ENCODE assay signal across 9 cellular contexts in the genomic region with DNA sequence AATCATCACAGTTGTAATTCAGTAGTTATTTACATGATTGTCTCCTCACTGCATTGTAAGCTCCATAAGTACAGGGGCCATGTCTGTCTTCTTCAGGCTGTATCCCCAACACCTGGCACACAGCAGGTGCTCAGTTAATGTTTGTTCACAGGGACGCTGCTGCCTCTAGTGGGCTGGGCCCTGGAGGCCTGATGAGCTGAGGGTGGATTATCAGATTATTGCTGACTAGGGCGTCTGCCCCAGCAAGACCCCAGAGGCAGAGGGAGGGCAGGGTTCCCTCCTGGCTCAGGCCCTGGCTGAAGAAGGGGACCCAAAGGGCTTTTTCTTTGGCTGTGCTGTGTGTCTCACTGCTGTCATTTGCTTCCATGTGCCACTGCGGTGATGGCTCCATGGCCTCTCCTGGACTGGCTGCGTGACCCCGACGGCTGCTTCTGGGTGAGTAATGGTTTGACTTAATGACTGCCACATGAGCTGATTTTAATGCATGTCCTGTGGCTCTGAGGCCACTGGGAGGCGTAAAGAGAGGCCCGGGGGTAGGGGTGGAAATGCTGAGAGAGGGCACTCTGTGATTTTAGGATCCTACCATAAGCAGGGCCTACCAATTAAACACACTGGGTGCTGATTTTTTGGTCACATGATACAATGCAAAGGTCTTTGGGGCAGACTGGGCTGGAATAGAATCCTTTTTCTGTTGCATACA. TPM values are rescaled to one million over a fixed set of nuclear protein-coding genes. Genes with fewer than 3 reads are reported as not detected.
DNase-seq lines count a peak whose midpoint lies in the region; ATAC-seq and TF ChIP-seq lines count a peak whose summit lies in the region.
"Had no signal": no experiment of that assay in that cellular context is flagged by ENCODE, and none has a peak within 500 bp of the region (broad histone marks: within the 10 kb centered on the region; RNA-seq: fewer than 3 reads in every experiment).

No MANE protein-coding gene starts in this region.

- H3K9me3 ChIP-seq in body of pancreas = no peaks in the 10 kb centered on the region
- H3K9me3 ChIP-seq: right atrium auricular region had no signal

- H3K4me1 ChIP-seq in ACC112 (ENCODE audit: control insufficient read depth, insufficient read depth, low read length, unreplicated experiment) (peaks cover 1% of the 10 kb centered on the region), body of pancreas (peaks cover 13% of the 10 kb centered on the region)

- peak; percentile 35 for DNase-seq in GM12865 (ENCODE audit: low read depth)
- peak; percentile 60 for DNase-seq in fibroblast of peridontal ligament (ENCODE audit: extremely low read depth)
- DNase-seq in NOMO-1 treated with DMSO at 0.1 percent for 48 hours (lab: John Stamatoyannopoulos, UW; ENCODE audit: unreplicated experiment) = no peak
- DNase-seq in COR-L47 (lab: John Stamatoyannopoulos, UW) = no peak
- no peak for DNase-seq in body of pancreas

- H3K36me3 ChIP-seq in ACC112 (ENCODE audit: insufficient read depth, low read length) = no peaks in the 10 kb centered on the region
- H3K36me3 ChIP-seq in body of pancreas (replicated peaks in 1 of 2; ENCODE audit: insufficient read depth in 1 of 2, low read depth in 2 of 2) = no peaks in the 10 kb centered on the region
- H3K36me3 ChIP-seq: right atrium auricular region had no signal

- H3K79me2 ChIP-seq in ACC112 (ENCODE audit: control insufficient read depth, insufficient read depth, low read length, unreplicated experiment) = no peaks in the 10 kb centered on the region

- H3K4me3 ChIP-seq in ACC112 (ENCODE audit: low read depth, low read length) (no peak overlapping the region), GM12865 (ENCODE audit: low read depth, low read length) (no peak overlapping the region), body of pancreas (no peak overlapping the region)
- H3K4me3 ChIP-seq: right atrium auricular region had no signal

- H3K27me3 ChIP-seq in ACC112 (ENCODE audit: insufficient read depth, low read length) = no peaks in the 10 kb centered on the region
- no peaks in the 10 kb centered on the region for H3K27me3 ChIP-seq in body of pancreas
- H3K27me3 ChIP-seq: right atrium auricular region had no signal

- ATAC-seq in SK-N-SH treated with all-trans-retinoic acid at 6 μM for 48 hours = peak; percentile 56
- no peak for ATAC-seq in HG03378 (IDR thresholded peaks at IDR 0.05; ENCODE audit: unreplicated experiment)
- ATAC-seq in body of pancreas = no peak

- intact Hi-C loops in body of pancreas (cut with DNase I) = no loop called here

- TF ChIP-seq CTCF in GM12865 (IDR thresholded peaks at IDR 0.05; ENCODE audit: insufficient read depth, low read depth, low read length, missing control alignments) (peak; percentile 43), body of pancreas (IDR thresholded peaks at IDR 0.05) (no peak)

- TF ChIP-seq POLR2A in body of pancreas (IDR thresholded peaks at IDR 0.05) = no peak

- no peak overlapping the region for H3K27ac ChIP-seq in ACC112 (ENCODE audit: low read depth, low read length)
- H3K27ac ChIP-seq in body of pancreas = no peak overlapping the region
- H3K27ac ChIP-seq: right atrium auricular region had no signal

- H2AFZ ChIP-seq in ACC112 (ENCODE audit: low read length, unreplicated experiment) = peak overlapping the region; percentile 12

- 66 to 73% methylated on average over 5 to 8 of the region's 8 CpGs for WGBS in body of pancreas, 2 donors

TF ChIP-seq in SK-N-SH treated with all-trans-retinoic acid at 6 μM for 48 hours, 23 proteins besides CTCF, POLR2A, EP300 and RAD21:
- TF ChIP-seq CSDC2 (CRISPR knock-in tag; IDR thresholded peaks at IDR 0.05) = no peak
- TF ChIP-seq, protein P1, sequence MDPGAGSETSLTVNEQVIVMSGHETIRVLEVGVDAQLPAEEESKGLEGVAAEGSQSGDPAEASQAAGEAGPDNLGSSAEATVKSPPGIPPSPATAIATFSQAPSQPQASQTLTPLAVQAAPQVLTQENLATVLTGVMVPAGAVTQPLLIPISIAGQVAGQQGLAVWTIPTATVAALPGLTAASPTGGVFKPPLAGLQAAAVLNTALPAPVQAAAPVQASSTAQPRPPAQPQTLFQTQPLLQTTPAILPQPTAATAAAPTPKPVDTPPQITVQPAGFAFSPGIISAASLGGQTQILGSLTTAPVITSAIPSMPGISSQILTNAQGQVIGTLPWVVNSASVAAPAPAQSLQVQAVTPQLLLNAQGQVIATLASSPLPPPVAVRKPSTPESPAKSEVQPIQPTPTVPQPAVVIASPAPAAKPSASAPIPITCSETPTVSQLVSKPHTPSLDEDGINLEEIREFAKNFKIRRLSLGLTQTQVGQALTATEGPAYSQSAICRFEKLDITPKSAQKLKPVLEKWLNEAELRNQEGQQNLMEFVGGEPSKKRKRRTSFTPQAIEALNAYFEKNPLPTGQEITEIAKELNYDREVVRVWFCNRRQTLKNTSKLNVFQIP (CRISPR knock-in tag; IDR thresholded peaks at IDR 0.05; ENCODE audit: borderline replicate concordance, low read depth) = no peak

RNA-seq across cellular contexts. Expression of a gene that starts 20.8 kb away (rescaled TPM):
- 10 to 100 TPM; 45.8 to 54.7 TPM for total RNA-seq in body of pancreas

Comparison
In these comparisons a context has a peak if more than half of its experiments do, and no peak if none do; other contexts are left out.
1. DNase-seq: peak in GM12865 (single experiment) and fibroblast of peridontal ligament (single experiment); none in NOMO-1 treated with DMSO at 0.1 percent for 48 hours (single experiment), COR-L47 (single experiment) and body of pancreas (0 of 4).